Comparison of ENCODE assay signal across 8 cellular contexts in the genomic region with DNA sequence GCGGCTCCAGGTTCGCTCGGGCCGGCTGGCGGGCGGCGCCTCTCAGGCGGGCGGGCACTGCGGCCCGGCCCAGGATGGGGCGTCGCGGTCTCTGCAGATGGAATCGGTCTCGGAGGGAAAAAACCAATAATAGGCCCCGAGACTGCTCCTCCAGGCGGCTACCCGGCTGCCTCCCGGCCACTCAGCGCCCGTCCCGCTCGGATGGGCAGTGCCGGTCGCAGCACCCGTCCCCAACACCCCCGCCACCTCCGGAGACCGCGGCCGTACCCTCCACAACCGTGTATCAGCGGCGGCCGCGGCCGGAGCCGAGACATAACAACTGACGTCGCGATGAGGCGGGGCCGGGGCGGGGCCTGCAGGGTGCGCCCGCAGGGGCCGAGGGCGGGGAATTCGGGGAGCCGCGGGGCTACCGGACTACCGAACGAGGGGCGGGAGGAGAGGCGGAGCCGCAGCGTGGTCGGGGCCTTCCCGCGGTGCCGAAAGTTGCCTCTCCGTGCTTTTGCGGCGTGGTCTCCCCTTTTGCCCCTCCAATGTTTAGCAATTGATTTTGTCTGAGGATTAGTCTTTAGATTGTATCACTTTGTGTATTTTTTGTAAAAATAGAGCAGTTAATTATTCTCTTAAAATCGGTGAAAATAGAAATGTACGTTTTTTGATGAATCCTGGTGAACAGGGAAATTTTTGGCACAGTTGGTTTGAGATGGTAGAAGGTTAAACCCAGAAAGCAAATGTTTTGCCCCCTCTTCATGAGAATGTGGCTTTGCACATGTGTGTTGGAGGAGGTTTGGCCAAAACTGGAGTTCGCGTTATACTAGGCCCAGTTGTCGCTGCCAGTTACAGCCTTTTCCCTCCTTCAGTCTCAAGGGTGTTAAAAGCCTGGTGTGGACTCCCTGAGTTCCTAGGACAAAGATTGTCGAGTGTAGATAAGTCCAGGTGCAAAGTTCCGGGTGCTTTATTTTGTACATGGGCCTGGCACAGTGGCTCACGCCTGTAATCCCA. TPM values are rescaled to one million over a fixed set of nuclear protein-coding genes. Genes with fewer than 3 reads are reported as not detected.
A peak's percentile ranks its signal among the peaks of the same experiment; 100 is the strongest.
DNase-seq lines count a peak whose midpoint lies in the region; ATAC-seq and TF ChIP-seq lines count a peak whose summit lies in the region.

A gene with protein sequence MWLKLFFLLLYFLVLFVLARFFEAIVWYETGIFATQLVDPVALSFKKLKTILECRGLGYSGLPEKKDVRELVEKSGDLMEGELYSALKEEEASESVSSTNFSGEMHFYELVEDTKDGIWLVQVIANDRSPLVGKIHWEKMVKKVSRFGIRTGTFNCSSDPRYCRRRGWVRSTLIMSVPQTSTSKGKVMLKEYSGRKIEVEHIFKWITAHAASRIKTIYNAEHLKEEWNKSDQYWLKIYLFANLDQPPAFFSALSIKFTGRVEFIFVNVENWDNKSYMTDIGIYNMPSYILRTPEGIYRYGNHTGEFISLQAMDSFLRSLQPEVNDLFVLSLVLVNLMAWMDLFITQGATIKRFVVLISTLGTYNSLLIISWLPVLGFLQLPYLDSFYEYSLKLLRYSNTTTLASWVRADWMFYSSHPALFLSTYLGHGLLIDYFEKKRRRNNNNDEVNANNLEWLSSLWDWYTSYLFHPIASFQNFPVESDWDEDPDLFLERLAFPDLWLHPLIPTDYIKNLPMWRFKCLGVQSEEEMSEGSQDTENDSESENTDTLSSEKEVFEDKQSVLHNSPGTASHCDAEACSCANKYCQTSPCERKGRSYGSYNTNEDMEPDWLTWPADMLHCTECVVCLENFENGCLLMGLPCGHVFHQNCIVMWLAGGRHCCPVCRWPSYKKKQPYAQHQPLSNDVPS (minus strand): TSS at position 317 of the 999 bp plus-strand sequence. CDS start 979 bp downstream, outside the sequence.

- no peak for TF ChIP-seq RAD21 in Ishikawa (IDR thresholded peaks at IDR 0.05; ENCODE audit: low read depth)

- H3K4me3 ChIP-seq in mucosa of stomach (ENCODE audit: low read length), result peak within 1 kb of the TSS; percentile 75

- H3K9me3 Mint-ChIP-seq in activated T-cell treated with anti-CD3 and anti-CD28 coated beads, Interleukin-2, amount 50 U/mL, for 24 hours, result no peaks in the 10 kb centered on the region

- no peaks in the 10 kb centered on the region for H3K36me3 ChIP-seq in mucosa of stomach (ENCODE audit: control insufficient read depth, insufficient read depth, low read length)

- peak within 1 kb of the TSS; percentile 99 for H3K9ac ChIP-seq in mucosa of stomach (ENCODE audit: low read length)

- peaks cover 20% of the 10 kb centered on the region for H3K36me3 Mint-ChIP-seq in activated T-cell treated with anti-CD3 and anti-CD28 coated beads, Interleukin-2, amount 50 U/mL, for 24 hours (ENCODE audit: low read depth)

- peak; percentile 78 for DNase-seq in DMS114 treated with DMSO at 0.1 percent for 48 hours (lab: John Stamatoyannopoulos, UW; ENCODE audit: unreplicated experiment)
- peak; percentile 97 for DNase-seq in activated T-cell treated with anti-CD3 and anti-CD28 coated beads, Interleukin-2, amount 50 U/mL, for 24 hours
- DNase-seq in erythroblast (lab: John Stamatoyannopoulos, UW), result peak; percentile 93 to 96
- peak; percentile 97 for DNase-seq in stimulated activated CD8-positive, alpha-beta memory T cell treated with anti-CD3 and anti-CD28 coated beads, Interleukin-4, amount 100 ng/mL, for 48 hours

- peak; percentile 84 for ATAC-seq in GM21528 (IDR thresholded peaks at IDR 0.05; ENCODE audit: low FRiP score, unreplicated experiment)

- TF ChIP-seq POLR2A in erythroblast (IDR thresholded peaks at IDR 0.05; ENCODE audit: low read length), result peak; percentile 93

- peaks cover 33% of the 10 kb centered on the region for H3K4me1 Mint-ChIP-seq in activated T-cell treated with anti-CD3 and anti-CD28 coated beads, Interleukin-2, amount 50 U/mL, for 24 hours (ENCODE audit: low read depth)

- peak within 1 kb of the TSS; percentile 95 for H3K27ac Mint-ChIP-seq in activated T-cell treated with anti-CD3 and anti-CD28 coated beads, Interleukin-2, amount 50 U/mL, for 24 hours

- no peak for TF ChIP-seq EP300 in Ishikawa (IDR thresholded peaks at IDR 0.05; ENCODE audit: borderline replicate concordance)

- no peaks in the 10 kb centered on the region for H3K27me3 Mint-ChIP-seq in activated T-cell treated with anti-CD3 and anti-CD28 coated beads, Interleukin-2, amount 50 U/mL, for 24 hours

- no peaks in the 10 kb centered on the region for H3K9me3 ChIP-seq in mucosa of stomach (ENCODE audit: control insufficient read depth, low read length)

- peak within 1 kb of the TSS; percentile 94 for H3K4me3 Mint-ChIP-seq in activated T-cell treated with anti-CD3 and anti-CD28 coated beads, Interleukin-2, amount 50 U/mL, for 24 hours

- H3K4me1 ChIP-seq in mucosa of stomach (ENCODE audit: control insufficient read depth, insufficient read depth, low read length), result peaks cover 17% of the 10 kb centered on the region

- no peaks in the 10 kb centered on the region for H3K27me3 ChIP-seq in mucosa of stomach (ENCODE audit: control insufficient read depth, insufficient read depth, low read length)

TF ChIP-seq in Ishikawa, 13 proteins besides CTCF, POLR2A, EP300 and RAD21 (continues in another document):
- no peak for TF ChIP-seq CEBPB (IDR thresholded peaks at IDR 0.05)
- no peak for TF ChIP-seq YY1 (IDR thresholded peaks at IDR 0.05; ENCODE audit: low read depth)
- peak; percentile 63; the same call in 1 of the 2 replicates for TF ChIP-seq TAF1 (IDR thresholded peaks at IDR 0.05; ENCODE audit: low read depth)
- TF ChIP-seq, protein P1, sequence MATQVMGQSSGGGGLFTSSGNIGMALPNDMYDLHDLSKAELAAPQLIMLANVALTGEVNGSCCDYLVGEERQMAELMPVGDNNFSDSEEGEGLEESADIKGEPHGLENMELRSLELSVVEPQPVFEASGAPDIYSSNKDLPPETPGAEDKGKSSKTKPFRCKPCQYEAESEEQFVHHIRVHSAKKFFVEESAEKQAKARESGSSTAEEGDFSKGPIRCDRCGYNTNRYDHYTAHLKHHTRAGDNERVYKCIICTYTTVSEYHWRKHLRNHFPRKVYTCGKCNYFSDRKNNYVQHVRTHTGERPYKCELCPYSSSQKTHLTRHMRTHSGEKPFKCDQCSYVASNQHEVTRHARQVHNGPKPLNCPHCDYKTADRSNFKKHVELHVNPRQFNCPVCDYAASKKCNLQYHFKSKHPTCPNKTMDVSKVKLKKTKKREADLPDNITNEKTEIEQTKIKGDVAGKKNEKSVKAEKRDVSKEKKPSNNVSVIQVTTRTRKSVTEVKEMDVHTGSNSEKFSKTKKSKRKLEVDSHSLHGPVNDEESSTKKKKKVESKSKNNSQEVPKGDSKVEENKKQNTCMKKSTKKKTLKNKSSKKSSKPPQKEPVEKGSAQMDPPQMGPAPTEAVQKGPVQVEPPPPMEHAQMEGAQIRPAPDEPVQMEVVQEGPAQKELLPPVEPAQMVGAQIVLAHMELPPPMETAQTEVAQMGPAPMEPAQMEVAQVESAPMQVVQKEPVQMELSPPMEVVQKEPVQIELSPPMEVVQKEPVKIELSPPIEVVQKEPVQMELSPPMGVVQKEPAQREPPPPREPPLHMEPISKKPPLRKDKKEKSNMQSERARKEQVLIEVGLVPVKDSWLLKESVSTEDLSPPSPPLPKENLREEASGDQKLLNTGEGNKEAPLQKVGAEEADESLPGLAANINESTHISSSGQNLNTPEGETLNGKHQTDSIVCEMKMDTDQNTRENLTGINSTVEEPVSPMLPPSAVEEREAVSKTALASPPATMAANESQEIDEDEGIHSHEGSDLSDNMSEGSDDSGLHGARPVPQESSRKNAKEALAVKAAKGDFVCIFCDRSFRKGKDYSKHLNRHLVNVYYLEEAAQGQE (IDR thresholded peaks at IDR 0.05; ENCODE audit: low read depth), result no peak
- TF ChIP-seq NFIC (IDR thresholded peaks at IDR 0.05), result no peak
- peak; percentile 43; the same call in 1 of the 2 replicates for TF ChIP-seq EGR1 (IDR thresholded peaks at IDR 0.05)
- TF ChIP-seq TEAD4 (IDR thresholded peaks at IDR 0.05), result no peak
- 0 out of 2 replicates have a peak, but pooled peaks have one; percentile 6 for TF ChIP-seq ZBTB7A (IDR thresholded peaks at IDR 0.05; ENCODE audit: low read depth)

TF ChIP-seq in PFSK-1, 5 proteins besides CTCF, POLR2A, EP300 and RAD21:
- TF ChIP-seq TAF1 (IDR thresholded peaks at IDR 0.05; ENCODE audit: borderline replicate concordance, insufficient read depth, low read length) (no peak; the same call in 1 of the 2 replicates), SIN3A (IDR thresholded peaks at IDR 0.05; ENCODE audit: borderline replicate concordance, insufficient read depth, low read length) (no peak), FOXP2 (optimal IDR thresholded peaks at IDR 0.05; ENCODE audit: borderline replicate concordance, extremely low read depth, extremely low read length, insufficient read depth) (peak; percentile 59), POLR2AphosphoS5 (IDR thresholded peaks at IDR 0.05; ENCODE audit: low read depth, low read length) (peak; percentile 92)
- TF ChIP-seq, protein P1 (IDR thresholded peaks at IDR 0.05; ENCODE audit: insufficient read depth in 1 of 2, low read depth in 2 of 2, low read length in 2 of 2), result no peak

RNA-seq across cellular contexts. Expression of the gene that starts here (rescaled TPM):
- 4.4 TPM for polyA plus RNA-seq in PFSK-1 (2012; ENCODE audit: insufficient read length, low read depth)

Comparison
In these comparisons a context has a peak if more than half of its experiments do, and no peak if none do; other contexts are left out.
1. Peak in every context shown above with its lines: DNase-seq, ATAC-seq and H3K4me3 ChIP-seq.